In genomic region chr15:39213385-39213840, GRCh38 we compare ENCODE assay signal across 9 cellular contexts.
DNase-seq lines count a peak whose midpoint lies in the region; ATAC-seq, FAIRE-seq and TF ChIP-seq lines count a peak whose summit lies in the region.
"Had no signal": no experiment of that assay in that cellular context is flagged by ENCODE, and none has a peak within 500 bp of the region (broad histone marks: within the 10 kb centered on the region; RNA-seq: fewer than 3 reads in every experiment).

No MANE protein-coding gene starts in this region.

- H3K4me3 ChIP-seq in astrocyte (ENCODE audit: insufficient read depth, low read depth, low read length): no peak overlapping the region
- no peak overlapping the region for H3K4me3 ChIP-seq in right atrium auricular region
- H3K4me3 ChIP-seq in rectal smooth muscle tissue (ENCODE audit: low read length): no peak overlapping the region
- H3K4me3 ChIP-seq in effector memory CD4-positive, alpha-beta T cell (ENCODE audit: insufficient read depth, low read depth, low read length, poor library complexity, severe bottlenecking): no peak overlapping the region

- H2AFZ ChIP-seq in astrocyte (ENCODE audit: low read depth, low read length): no peak overlapping the region

- DNase-seq in HK-2 (ENCODE audit: unreplicated experiment) (peak; percentile 21), astrocyte (ENCODE audit: low read depth) (peak; percentile 100), right atrium auricular region (ENCODE audit: low spot score) (peak; percentile 67), NCI-H187 treated with DMSO at 0.1 percent for 48 hours (lab: John Stamatoyannopoulos, UW) (no peak), NCI-H446 treated with DMSO at 0.1 percent for 48 hours (lab: John Stamatoyannopoulos, UW) (no peak)
- no peak for DNase-seq in effector memory CD4-positive, alpha-beta T cell
- DNase-seq: activated T-cell treated with anti-CD3 and anti-CD28 coated beads for 4 hours had no signal

- H3K4me1 ChIP-seq in astrocyte (ENCODE audit: insufficient read depth, low read length): peaks cover 11% of the 10 kb centered on the region
- peaks cover 0 to 10% of the 10 kb centered on the region in 2 donors for H3K4me1 ChIP-seq in right atrium auricular region
- no peaks in the 10 kb centered on the region for H3K4me1 ChIP-seq in rectal smooth muscle tissue (ENCODE audit: control insufficient read depth, insufficient read depth, low read length)
- no peaks in the 10 kb centered on the region for H3K4me1 ChIP-seq in effector memory CD4-positive, alpha-beta T cell (ENCODE audit: control insufficient read depth, insufficient read depth, low read length, poor library complexity, severe bottlenecking)

- no peaks in the 10 kb centered on the region for H4K20me1 ChIP-seq in astrocyte (ENCODE audit: insufficient read depth, low read length)

- peak overlapping the region; percentile 63 for H3K4me2 ChIP-seq in astrocyte (ENCODE audit: low read length)

- H3K36me3 Mint-ChIP-seq in astrocyte (ENCODE audit: low read depth, unreplicated experiment): peaks cover 5% of the 10 kb centered on the region

- no peak for TF ChIP-seq CTCF in astrocyte (IDR thresholded peaks at IDR 0.05; ENCODE audit: insufficient read depth, low read depth, low read length)
- no peak for TF ChIP-seq CTCF in right atrium auricular region (IDR thresholded peaks at IDR 0.05)

- no peak overlapping the region for H3K4me3 Mint-ChIP-seq in astrocyte (ENCODE audit: unreplicated experiment)

- no peaks in the 10 kb centered on the region for H3K27me3 ChIP-seq in astrocyte (ENCODE audit: insufficient read depth, low read length)
- H3K27me3 ChIP-seq in right atrium auricular region: no peaks in the 10 kb centered on the region
- no peaks in the 10 kb centered on the region for H3K27me3 ChIP-seq in rectal smooth muscle tissue (ENCODE audit: control insufficient read depth, insufficient read depth, low read length)
- H3K27me3 ChIP-seq in effector memory CD4-positive, alpha-beta T cell (replicated peaks; ENCODE audit: control insufficient read depth, insufficient read depth, low read length, poor library complexity, severe bottlenecking): no peaks in the 10 kb centered on the region

- peaks cover 7% of the 10 kb centered on the region for H3K9me3 ChIP-seq in astrocyte (ENCODE audit: insufficient read depth, low read depth, low read length)
- peaks cover 0 to 21% of the 10 kb centered on the region in 2 donors for H3K9me3 ChIP-seq in right atrium auricular region
- H3K9me3 ChIP-seq in effector memory CD4-positive, alpha-beta T cell (ENCODE audit: control insufficient read depth, low read length): no peaks in the 10 kb centered on the region

- no peaks in the 10 kb centered on the region for H3K79me2 ChIP-seq in astrocyte (ENCODE audit: insufficient read depth, low read length)

- peak overlapping the region; percentile 80 for H3K27ac ChIP-seq in astrocyte (ENCODE audit: low read depth, low read length)
- peak overlapping the region; percentile 52 to 60 for H3K27ac ChIP-seq in right atrium auricular region
- H3K27ac ChIP-seq in rectal smooth muscle tissue (ENCODE audit: low read depth, low read length): peak overlapping the region; percentile 10
- H3K27ac ChIP-seq in effector memory CD4-positive, alpha-beta T cell (ENCODE audit: insufficient read depth, low read length, poor library complexity, severe bottlenecking): no peak overlapping the region

- H3K9me3 Mint-ChIP-seq in astrocyte (ENCODE audit: unreplicated experiment): peaks cover 23% of the 10 kb centered on the region

- FAIRE-seq in astrocyte (lab: Jason Lieb, UNC): peak; percentile 99

- H3K9ac ChIP-seq in astrocyte (ENCODE audit: low read length) (peak overlapping the region; percentile 59), rectal smooth muscle tissue (ENCODE audit: low read length) (no peak overlapping the region)

- H3K27ac Mint-ChIP-seq in astrocyte (ENCODE audit: unreplicated experiment): peak overlapping the region; percentile 100

- H3K36me3 ChIP-seq in astrocyte (ENCODE audit: insufficient read depth, low read length): no peaks in the 10 kb centered on the region
- H3K36me3 ChIP-seq in right atrium auricular region: no peaks in the 10 kb centered on the region
- H3K36me3 ChIP-seq in rectal smooth muscle tissue (ENCODE audit: control insufficient read depth, insufficient read depth, low read length): no peaks in the 10 kb centered on the region
- H3K36me3 ChIP-seq in effector memory CD4-positive, alpha-beta T cell (ENCODE audit: control insufficient read depth, insufficient read depth, low read length): no peaks in the 10 kb centered on the region

- peaks cover 15% of the 10 kb centered on the region for H3K4me1 Mint-ChIP-seq in astrocyte (ENCODE audit: low read depth, unreplicated experiment)

- no peaks in the 10 kb centered on the region for H3K27me3 Mint-ChIP-seq in astrocyte (ENCODE audit: low read depth, unreplicated experiment)

- ATAC-seq in GM18502 (IDR thresholded peaks at IDR 0.05; ENCODE audit: poor library complexity, unreplicated experiment): no peak

Comparison
In these comparisons a context has a peak if more than half of its experiments do, and no peak if none do; other contexts are left out.
1. DNase-seq: peak in HK-2 (single experiment), astrocyte (single experiment) and right atrium auricular region (single experiment); none in NCI-H187 treated with DMSO at 0.1 percent for 48 hours (single experiment), effector memory CD4-positive, alpha-beta T cell (0 of 3) and NCI-H446 treated with DMSO at 0.1 percent for 48 hours (single experiment).